9 cellular contexts compared by ENCODE assay signal in the genomic region with DNA sequence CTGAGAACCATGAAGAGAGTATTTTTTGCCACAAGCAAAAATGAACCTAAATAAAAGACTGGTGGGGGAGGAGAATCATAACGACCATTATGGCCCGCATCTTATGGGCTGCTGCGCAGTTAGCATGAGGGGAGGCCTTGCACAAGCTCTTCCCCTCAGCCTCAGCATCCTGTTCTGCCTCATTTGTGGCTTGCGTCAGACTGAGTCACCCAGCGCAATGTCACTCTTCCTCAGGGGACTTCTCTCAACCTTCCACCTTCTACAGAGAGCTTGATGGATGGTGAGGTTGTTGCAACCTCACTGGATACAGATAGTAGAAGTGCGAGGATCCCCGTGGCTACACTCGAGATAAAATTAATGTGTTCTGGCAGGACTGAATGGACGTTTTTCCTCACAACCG. TPM values are rescaled to one million over a fixed set of nuclear protein-coding genes. Genes with fewer than 3 reads are reported as not detected.
DNase-seq lines count a peak whose midpoint lies in the region; ATAC-seq and TF ChIP-seq lines count a peak whose summit lies in the region.
"Had no signal": no experiment of that assay in that cellular context is flagged by ENCODE, and none has a peak within 500 bp of the region (broad histone marks: within the 10 kb centered on the region; RNA-seq: fewer than 3 reads in every experiment).

No MANE protein-coding gene starts in this region.

- peak; percentile 35 for DNase-seq in KG1 (lab: John Stamatoyannopoulos, UW)
- peak; percentile 32 to 33 for DNase-seq in stimulated activated CD4-positive, alpha-beta T cell treated with anti-CD3 and anti-CD28 coated beads, Interleukin-2, amount 100 ng/mL, for 48 hours
- DNase-seq in ovary: no peak
- no peak for DNase-seq in ecto neural progenitor cell (ENCODE audit: low spot score)
- no peak for DNase-seq in AG08396 (ENCODE audit: low spot score)

- H3K4me1 ChIP-seq in ovary (ENCODE audit: insufficient read depth): no peaks in the 10 kb centered on the region

- H3K9me3 Mint-ChIP-seq in activated naive CD4-positive, alpha-beta T cell treated with anti-CD3 and anti-CD28 coated beads, Interleukin-2, amount 50 U/mL, for 24 hours: no peaks in the 10 kb centered on the region

- no peaks in the 10 kb centered on the region for H3K27me3 ChIP-seq in ovary

- H3K4me3 ChIP-seq in ovary: no peak overlapping the region

- ATAC-seq in GM19023 (IDR thresholded peaks at IDR 0.05; ENCODE audit: unreplicated experiment) (peak; percentile 60), GM19328 (IDR thresholded peaks at IDR 0.05; ENCODE audit: unreplicated experiment) (no peak)

- H3K36me3 ChIP-seq in ovary: no peaks in the 10 kb centered on the region

- H3K27ac Mint-ChIP-seq in activated naive CD4-positive, alpha-beta T cell treated with anti-CD3 and anti-CD28 coated beads, Interleukin-2, amount 50 U/mL, for 24 hours: peak overlapping the region; percentile 60

- intact Hi-C loops in ovary (cut with DNase I): no loop called here

- TF ChIP-seq EP300 in ovary (IDR thresholded peaks at IDR 0.05): no peak

- no peak overlapping the region for H3K27ac ChIP-seq in ovary

- no peaks in the 10 kb centered on the region for H3K27me3 Mint-ChIP-seq in activated naive CD4-positive, alpha-beta T cell treated with anti-CD3 and anti-CD28 coated beads, Interleukin-2, amount 50 U/mL, for 24 hours

- H3K4me1 Mint-ChIP-seq in activated naive CD4-positive, alpha-beta T cell treated with anti-CD3 and anti-CD28 coated beads, Interleukin-2, amount 50 U/mL, for 24 hours: peaks cover 33% of the 10 kb centered on the region

- H3K4me3 Mint-ChIP-seq in activated naive CD4-positive, alpha-beta T cell treated with anti-CD3 and anti-CD28 coated beads, Interleukin-2, amount 50 U/mL, for 24 hours: no peak overlapping the region

- WGBS in ovary, 3 donors: 48 to 59% (median 51%) methylated on average over 10 of the region's 10 CpGs

- no peak for TF ChIP-seq CTCF in ovary (IDR thresholded peaks at IDR 0.05)

- TF ChIP-seq POLR2A in ovary (IDR thresholded peaks at IDR 0.05): no peak

- no peaks in the 10 kb centered on the region for H3K9me3 ChIP-seq in ovary

- peaks cover 2% of the 10 kb centered on the region for H3K36me3 Mint-ChIP-seq in activated naive CD4-positive, alpha-beta T cell treated with anti-CD3 and anti-CD28 coated beads, Interleukin-2, amount 50 U/mL, for 24 hours

RNA-seq across cellular contexts. Expression of a gene that starts 16.8 kb away (rescaled TPM):
- total RNA-seq in ovary: 1 to 10 TPM in 1 of 7 donors, under 1 TPM in 1, not detected in 5; 0.31 to 3.6 TPM
- polyA plus RNA-seq in ovary: not detected
- total RNA-seq: kidney epithelial cell had no signal

RNA-seq across cellular contexts. Expression of a gene that starts 17.5 kb away (rescaled TPM):
- 100 to 1,000 TPM in 3 of 7 donors, 10 to 100 TPM in 4; 82.5 to 101 (median 95.6) TPM for total RNA-seq in ovary
- polyA plus RNA-seq in ovary: 100 to 1,000 TPM; 101 to 190 TPM

RNA-seq across cellular contexts. Expression of a gene that starts 37.6 kb away (rescaled TPM):
- 1 to 10 TPM in 1 of 7 donors, under 1 TPM in 6; 0.08 to 2.2 (median 0.69) TPM for total RNA-seq in ovary
- polyA plus RNA-seq in ovary: 1 to 10 TPM in 1 of 2 donors, under 1 TPM in 1; 0.17 to 2.1 TPM

Comparison
In these comparisons a context has a peak if more than half of its experiments do, and no peak if none do; other contexts are left out.
1. DNase-seq: peak in KG1 (single experiment) and stimulated activated CD4-positive, alpha-beta T cell treated with anti-CD3 and anti-CD28 coated beads, Interleukin-2, amount 100 ng/mL, for 48 hours (2 of 2); none in ovary (0 of 5), ecto neural progenitor cell (single experiment) and AG08396 (single experiment).